In the genomic region with DNA sequence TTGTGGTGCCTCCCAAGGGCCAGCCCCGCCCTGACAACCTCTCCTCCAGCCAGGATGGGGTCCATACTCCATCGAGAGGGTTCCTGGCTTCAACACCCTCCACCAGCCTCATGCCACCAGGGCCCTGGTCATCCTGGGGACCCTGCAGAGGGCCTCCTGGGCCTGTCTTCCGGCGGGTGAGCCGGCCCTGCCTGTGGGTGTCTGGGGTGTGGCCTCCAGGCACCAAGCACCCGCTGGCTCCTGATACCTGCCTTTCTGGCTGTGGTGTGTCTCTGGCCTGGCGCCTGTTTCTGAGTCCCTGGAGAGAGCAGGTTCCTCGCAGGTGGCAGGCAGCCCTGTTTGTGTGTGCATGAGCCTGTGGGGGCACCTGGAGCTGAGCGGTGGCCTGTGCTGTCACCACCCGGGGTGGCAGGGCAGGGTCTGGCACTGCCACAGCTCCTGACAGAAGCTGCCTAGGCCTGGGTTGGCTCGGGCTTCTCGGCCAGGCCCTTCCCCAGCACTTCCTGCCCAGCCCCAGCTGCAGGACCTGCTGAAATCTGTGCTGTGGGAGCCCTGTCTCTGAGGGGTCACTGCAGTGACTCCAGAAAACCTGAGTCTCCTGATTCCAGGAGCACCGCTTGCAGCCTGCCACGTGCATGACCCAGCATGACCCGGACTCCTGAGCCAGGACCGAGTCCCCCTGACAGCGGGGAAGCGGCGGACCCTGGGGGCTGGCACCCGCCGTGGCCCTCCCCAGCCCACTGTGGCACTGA, we compare ENCODE assay signal across 6 cellular contexts. TPM values are rescaled to one million over a fixed set of nuclear protein-coding genes. Genes with fewer than 3 reads are reported as not detected.
DNase-seq lines count a peak whose midpoint lies in the region; ATAC-seq and TF ChIP-seq lines count a peak whose summit lies in the region.

No MANE protein-coding gene starts in this region.

- no peak for TF ChIP-seq RAD21 in HCT116 (IDR thresholded peaks at IDR 0.05; ENCODE audit: low read depth)

- no peaks in the 10 kb centered on the region for H3K79me2 ChIP-seq in HCT116 (ENCODE audit: insufficient read depth, low read length)

- H3K9me3 ChIP-seq in HCT116 (ENCODE audit: control insufficient read depth in 1 of 2, insufficient read depth in 1 of 2, low read depth in 1 of 2, low read length in 2 of 2) (no peaks in the 10 kb centered on the region), neutrophil (no peaks in the 10 kb centered on the region)

- peak; percentile 29 for ATAC-seq in HCT116
- ATAC-seq in omental fat pad (ENCODE audit: low FRiP score) = no peak

- peaks cover 52% of the 10 kb centered on the region for H3K4me1 Mint-ChIP-seq in activated CD4-positive, alpha-beta memory T cell treated with anti-CD3 and anti-CD28 coated beads for 36 hours (ENCODE audit: low read depth)

- no peak for TF ChIP-seq POLR2A in HCT116 (IDR thresholded peaks at IDR 0.05; ENCODE audit: borderline replicate concordance, extremely low read depth, insufficient read depth, insufficient read length)

- intact Hi-C loops in HCT116 (cut with micrococcal nuclease) = loop anchor here (2.0 to 10.0 kb wide), 3 partner anchors 113 to 353 kb away; a partner anchor contains a TSS
- intact Hi-C loops in activated CD4-positive, alpha-beta memory T cell treated with anti-CD3 and anti-CD28 coated beads for 36 hours (cut with micrococcal nuclease) = loop anchor here (5.0 kb wide), 1 partner anchor 296 kb away; no protein-coding TSS in a partner anchor
- intact Hi-C loops in dorsolateral prefrontal cortex (cut with DNase I) = no loop called here

- H3K9me3 Mint-ChIP-seq in activated CD4-positive, alpha-beta memory T cell treated with anti-CD3 and anti-CD28 coated beads for 36 hours = no peaks in the 10 kb centered on the region

- CTCF ChIA-PET in HCT116 (lab: Charles Lee) = interaction anchor here (1.9 kb wide), 1 partner anchor 113 kb away, joined by 4 read pairs; no protein-coding TSS in a partner anchor
- CTCF ChIA-PET in activated CD4-positive, alpha-beta memory T cell treated with anti-CD3 and anti-CD28 coated beads for 36 hours (lab: Charles Lee) = interaction anchor here (0.9 to 3.5 kb wide), 9 partner anchors 9 to 115 kb away, joined by 3 to 28 read pairs (median 7); a partner anchor contains a TSS

- in situ Hi-C loops in GM13977 (cut with MboI; ENCODE audit: low pct_unique_long_range_greater_than_20kb, low sequenced_read_pairs, unreplicated experiment) = no loop called here

- no peaks in the 10 kb centered on the region for H4K20me1 ChIP-seq in HCT116 (ENCODE audit: insufficient read depth)

- RAD21 ChIA-PET in HCT116 (lab: Charles Lee; ENCODE audit: low non-redundant PET in 1 of 2, low total read pairs in 2 of 2, uncharacterized antibody in 2 of 2, unreplicated experiment in 2 of 2) = no interaction called here

- H3K36me3 Mint-ChIP-seq in activated CD4-positive, alpha-beta memory T cell treated with anti-CD3 and anti-CD28 coated beads for 36 hours = peaks cover 5% of the 10 kb centered on the region

- H3K4me3 ChIP-seq in HCT116 (replicated peaks in 1 of 2; ENCODE audit: low read depth in 1 of 2, low read length in 2 of 2) (peak overlapping the region; percentile 33 to 54; a peak in 3 of 4 replicates), neutrophil (ENCODE audit: low read depth in 1 of 2, low read length in 1 of 2) (peak overlapping the region; percentile 53 to 58), dorsolateral prefrontal cortex (no peak overlapping the region)

- no peaks in the 10 kb centered on the region for H3K27me3 ChIP-seq in HCT116 (ENCODE audit: insufficient read depth, low read length)
- peaks cover 40% of the 10 kb centered on the region for H3K27me3 ChIP-seq in neutrophil
- peaks cover 0 to 3% (median 0%) of the 10 kb centered on the region in 45 donors for H3K27me3 ChIP-seq in dorsolateral prefrontal cortex

- H3K27me3 Mint-ChIP-seq in activated CD4-positive, alpha-beta memory T cell treated with anti-CD3 and anti-CD28 coated beads for 36 hours = peaks cover 2% of the 10 kb centered on the region

- POLR2A ChIA-PET in HCT116 (lab: Charles Lee) = interaction anchor here (0.9 kb wide), 1 partner anchor 12 kb away, joined by 3 read pairs; no protein-coding TSS in a partner anchor
- POLR2A ChIA-PET in activated CD4-positive, alpha-beta memory T cell treated with anti-CD3 and anti-CD28 coated beads for 36 hours (lab: Charles Lee) = interaction anchor here (1.6 to 3.0 kb wide), 2 partner anchors 18 to 100 kb away, joined by 4 to 61 read pairs; a partner anchor contains a TSS

- H3K4me1 ChIP-seq in HCT116 (ENCODE audit: control insufficient read depth in 1 of 2, insufficient read depth in 2 of 2, low read length in 2 of 2) (peaks cover 40 to 50% of the 10 kb centered on the region in 2 experiments), neutrophil (ENCODE audit: control insufficient read depth in 1 of 2, insufficient read depth in 1 of 2, low read depth in 1 of 2, low read length in 1 of 2) (peaks cover 61% of the 10 kb centered on the region in 2 experiments)

- TF ChIP-seq CTCF in HCT116 (IDR thresholded peaks at IDR 0.05 in 2 of 3, conservative IDR thresholded peaks at IDR 0.05 in 1 of 3; ENCODE audit: borderline replicate concordance in 1 of 3, insufficient read depth in 1 of 3, low read depth in 2 of 3, low read length in 2 of 3) = no peak
- TF ChIP-seq CTCF in neutrophil (IDR thresholded peaks at IDR 0.05) = no peak
- TF ChIP-seq CTCF in omental fat pad (IDR thresholded peaks at IDR 0.05) = no peak
- no peak for TF ChIP-seq CTCF in GM13977 (IDR thresholded peaks at IDR 0.05; ENCODE audit: extremely low read depth, insufficient read depth, missing control alignments)
- TF ChIP-seq CTCF in dorsolateral prefrontal cortex (IDR thresholded peaks at IDR 0.05 in 54 of 56, conservative IDR thresholded peaks at IDR 0.05 in 2 of 56; ENCODE audit: low read depth in 1 of 56, partially characterized antibody in 56 of 56) = no peak

- no peak overlapping the region for H2AFZ ChIP-seq in HCT116 (ENCODE audit: low read depth, low read length, poor library complexity, severe bottlenecking)

- no peaks in the 10 kb centered on the region for H3K9me2 ChIP-seq in HCT116 (ENCODE audit: insufficient read depth)

- H3K27ac ChIP-seq in HCT116 (ENCODE audit: low read depth, low read length) (peak overlapping the region; percentile 92), neutrophil (peak overlapping the region; percentile 94), dorsolateral prefrontal cortex (peak overlapping the region in 17 of 59 donors; percentile 29 to 66 (median 51))

- H3K27ac Mint-ChIP-seq in activated CD4-positive, alpha-beta memory T cell treated with anti-CD3 and anti-CD28 coated beads for 36 hours = peak overlapping the region; percentile 82

- DNase-seq in HCT116 (ENCODE audit: low read depth, low spot score) (no peak), omental fat pad (ENCODE audit: low spot score) (no peak), GM13977 (ENCODE audit: low spot score) (no peak), dorsolateral prefrontal cortex (no peak)
- peak; percentile 72 for DNase-seq in activated CD4-positive, alpha-beta memory T cell treated with anti-CD3 and anti-CD28 coated beads for 36 hours

- peak overlapping the region; percentile 63 for H3K9ac ChIP-seq in HCT116 (ENCODE audit: low read length)

- no TSS peak for BruUV-seq in HCT116 (replicated peaks; lab: Mats Ljungman, UMichigan)

- H3K4me3 Mint-ChIP-seq in activated CD4-positive, alpha-beta memory T cell treated with anti-CD3 and anti-CD28 coated beads for 36 hours = peak overlapping the region; percentile 35

- peak overlapping the region; percentile 74 for H3K4me2 ChIP-seq in HCT116 (ENCODE audit: low read length)

- H3K36me3 ChIP-seq in HCT116 (ENCODE audit: control insufficient read depth in 1 of 2, insufficient read depth in 2 of 2, low read length in 2 of 2) = no peaks in the 10 kb centered on the region
- H3K36me3 ChIP-seq in neutrophil = peaks cover 13% of the 10 kb centered on the region

TF ChIP-seq in HCT116, 20 proteins besides CTCF, POLR2A, EP300 and RAD21:
- TF ChIP-seq SRF (IDR thresholded peaks at IDR 0.05; ENCODE audit: low read depth) (no peak), TCF7L2 (IDR thresholded peaks at IDR 0.05; ENCODE audit: borderline replicate concordance, extremely low read depth, insufficient read depth, insufficient read length) (no peak), ZFX (IDR thresholded peaks at IDR 0.05) (0 out of 2 replicates have a peak, but pooled peaks have one; percentile 3), YY1 (IDR thresholded peaks at IDR 0.05; ENCODE audit: extremely low read depth, insufficient replicate concordance, low read depth, low read length) (no peak)
- TF ChIP-seq, protein P1, sequence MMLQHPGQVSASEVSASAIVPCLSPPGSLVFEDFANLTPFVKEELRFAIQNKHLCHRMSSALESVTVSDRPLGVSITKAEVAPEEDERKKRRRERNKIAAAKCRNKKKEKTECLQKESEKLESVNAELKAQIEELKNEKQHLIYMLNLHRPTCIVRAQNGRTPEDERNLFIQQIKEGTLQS (IDR thresholded peaks at IDR 0.05) = no peak

RNA-seq across cellular contexts. Expression of a gene that starts 18.4 kb away (rescaled TPM):
- total RNA-seq in HCT116 (2021; ENCODE audit: unreplicated experiment) (4.1 TPM), omental fat pad (10 to 100 TPM in 2 of 4 donors, 1 to 10 TPM in 2; 3.9 to 53.9 (median 8.4) TPM), dorsolateral prefrontal cortex (10 to 100 TPM in 21 of 120 experiments, 1 to 10 TPM in 99; 2.0 to 18.0 (median 6.8) TPM)
- 1.1 and 2.4 TPM in 2 replicates for polyA plus RNA-seq in HCT116 (2012)
- total RNA-seq in activated CD4-positive, alpha-beta memory T cell treated with anti-CD3 and anti-CD28 coated beads for 36 hours = 100 to 1,000 TPM; 160 to 165 TPM

RNA-seq across cellular contexts. Expression of a gene that starts 20.6 kb away (rescaled TPM):
- total RNA-seq in HCT116 (2021; ENCODE audit: unreplicated experiment) (not detected), omental fat pad (1 to 10 TPM in 2 of 4 donors, under 1 TPM in 2; 0.32 to 6.0 (median 2.4) TPM), dorsolateral prefrontal cortex (1 to 10 TPM in 33 of 120 experiments, under 1 TPM in 76, not detected in 11; 0.16 to 3.2 (median 0.81) TPM)
- polyA plus RNA-seq in HCT116 (2012) = not detected in 2 replicates
- under 1 TPM; 0.07 to 0.12 TPM for total RNA-seq in activated CD4-positive, alpha-beta memory T cell treated with anti-CD3 and anti-CD28 coated beads for 36 hours

RNA-seq across cellular contexts. Expression of a gene that starts 28.2 kb away (rescaled TPM):
- not detected for total RNA-seq in HCT116 (2021; ENCODE audit: unreplicated experiment)
- not detected in 2 replicates for polyA plus RNA-seq in HCT116 (2012)
- total RNA-seq in activated CD4-positive, alpha-beta memory T cell treated with anti-CD3 and anti-CD28 coated beads for 36 hours = not detected
- total RNA-seq in omental fat pad = not detected
- total RNA-seq in dorsolateral prefrontal cortex = 1 to 10 TPM in 2 of 120 experiments, under 1 TPM in 6, not detected in 112; 0.38 to 1.8 (median 0.49) TPM

RNA-seq across cellular contexts. Expression of a gene that starts 50.4 kb away (rescaled TPM):
- 35.4 TPM for total RNA-seq in HCT116 (2021; ENCODE audit: unreplicated experiment)
- 28.2 and 32.7 TPM in 2 replicates for polyA plus RNA-seq in HCT116 (2012)
- total RNA-seq in activated CD4-positive, alpha-beta memory T cell treated with anti-CD3 and anti-CD28 coated beads for 36 hours = 10 to 100 TPM; 54.5 to 59.1 TPM
- total RNA-seq in omental fat pad = 10 to 100 TPM; 29.0 to 44.5 (median 36.3) TPM
- total RNA-seq in dorsolateral prefrontal cortex = 10 to 100 TPM; 43.1 to 87.2 (median 61.0) TPM

RNA-seq across cellular contexts. Expression of a gene that starts 50.5 kb away (rescaled TPM):
- total RNA-seq in HCT116 (2021; ENCODE audit: unreplicated experiment) (49.0 TPM), omental fat pad (10 to 100 TPM; 19.3 to 40.2 (median 23.3) TPM), dorsolateral prefrontal cortex (10 to 100 TPM; 15.3 to 36.6 (median 26.1) TPM)
- 54.0 and 68.0 TPM in 2 replicates for polyA plus RNA-seq in HCT116 (2012)
- 10 to 100 TPM; 48.7 to 51.5 TPM for total RNA-seq in activated CD4-positive, alpha-beta memory T cell treated with anti-CD3 and anti-CD28 coated beads for 36 hours

Comparison
In these comparisons a context has a peak if more than half of its experiments do, and no peak if none do; other contexts are left out.
1. H3K4me3 ChIP-seq: peak in HCT116 (2 of 2) and neutrophil (2 of 2); none in dorsolateral prefrontal cortex (0 of 59).
2. intact Hi-C loops: an anchor here in HCT116 (2.0 to 10.0 kb wide) and activated CD4-positive, alpha-beta memory T cell treated with anti-CD3 and anti-CD28 coated beads for 36 hours (5.0 kb wide); none called in dorsolateral prefrontal cortex.